10 cellular contexts compared by ENCODE assay signal in genomic region chr2:48328159-48328816, GRCh38. TPM values are rescaled to one million over a fixed set of nuclear protein-coding genes. Genes with fewer than 3 reads are reported as not detected.
DNase-seq lines count a peak whose midpoint lies in the region; ATAC-seq and TF ChIP-seq lines count a peak whose summit lies in the region.
"Had no signal": no experiment of that assay in that cellular context is flagged by ENCODE, and none has a peak within 500 bp of the region (broad histone marks: within the 10 kb centered on the region; RNA-seq: fewer than 3 reads in every experiment).

No MANE protein-coding gene starts in this region.

- 0 out of 2 replicates have a peak overlapping the region, but pooled peaks have one; percentile 46 for H3K27ac ChIP-seq in HUES6 (ENCODE audit: low read depth, low read length)
- no peak overlapping the region for H3K27ac ChIP-seq in uterus
- H3K27ac ChIP-seq: 22Rv1 had no signal

- intact Hi-C loops in uterus (cut with DNase I; ENCODE audit: low total_unique reads), result no loop called here

- peak; percentile 14 for DNase-seq in DMS 273 (lab: John Stamatoyannopoulos, UW; ENCODE audit: unreplicated experiment)
- DNase-seq in DMS 273 treated with DMSO at 0.1 percent for 48 hours (lab: John Stamatoyannopoulos, UW), result no peak
- DNase-seq in natural killer cell treated with Interleukin-12 subunit alpha and Interleukin-12 subunit beta and Interleukin-15 and Interleukin-18, amount 100 ng/mL, for 72 hours (ENCODE audit: low spot score), result no peak
- DNase-seq in uterus, result no peak
- DNase-seq in NK-92 (lab: John Stamatoyannopoulos, UW; ENCODE audit: unreplicated experiment), result no peak
- DNase-seq in NCI-H345 treated with DMSO at 0.1 percent for 48 hours (lab: John Stamatoyannopoulos, UW; ENCODE audit: unreplicated experiment), result no peak
- DNase-seq: NCI-H345 had no signal

- no peak for TF ChIP-seq CTCF in uterus (IDR thresholded peaks at IDR 0.05)

- H3K4me1 Mint-ChIP-seq in natural killer cell treated with Interleukin-12 subunit alpha and Interleukin-12 subunit beta and Interleukin-15 and Interleukin-18, amount 100 ng/mL, for 72 hours (ENCODE audit: low read depth in 2 of 2), result peaks cover 37 to 48% of the 10 kb centered on the region in 2 donors

- H3K27me3 ChIP-seq in HUES6 (ENCODE audit: control insufficient read depth, insufficient read depth, low read length) (no peaks in the 10 kb centered on the region), uterus (no peaks in the 10 kb centered on the region)

- no peaks in the 10 kb centered on the region for H3K36me3 ChIP-seq in HUES6 (ENCODE audit: control insufficient read depth, insufficient read depth, low read length)
- no peaks in the 10 kb centered on the region for H3K36me3 ChIP-seq in uterus

- H3K4me1 ChIP-seq in HUES6 (ENCODE audit: control insufficient read depth, insufficient read depth, low read length) (peaks cover 25% of the 10 kb centered on the region; the same call in 1 of the 2 replicates), uterus (no peaks in the 10 kb centered on the region)

- H3K36me3 Mint-ChIP-seq in natural killer cell treated with Interleukin-12 subunit alpha and Interleukin-12 subunit beta and Interleukin-15 and Interleukin-18, amount 100 ng/mL, for 72 hours, result peaks cover 4% of the 10 kb centered on the region

- H3K4me3 ChIP-seq in HUES6 (ENCODE audit: low read depth, low read length) (no peak overlapping the region), uterus (no peak overlapping the region)

- H3K9ac ChIP-seq in HUES6 (ENCODE audit: low read length), result no peak overlapping the region

- peak; percentile 55 for ATAC-seq in GM21825 (IDR thresholded peaks at IDR 0.05; ENCODE audit: unreplicated experiment)
- peak in 1 of 2 donors; percentile 57 for ATAC-seq in natural killer cell treated with Interleukin-12 subunit alpha and Interleukin-12 subunit beta and Interleukin-15 and Interleukin-18, amount 100 ng/mL, for 72 hours

- TF ChIP-seq POLR2A in uterus (IDR thresholded peaks at IDR 0.05), result no peak

- H3K9me3 Mint-ChIP-seq in natural killer cell treated with Interleukin-12 subunit alpha and Interleukin-12 subunit beta and Interleukin-15 and Interleukin-18, amount 100 ng/mL, for 72 hours, result peaks cover 3% of the 10 kb centered on the region

- H3K9me3 ChIP-seq in HUES6 (ENCODE audit: control insufficient read depth, insufficient read depth, low read depth, low read length) (no peaks in the 10 kb centered on the region), uterus (no peaks in the 10 kb centered on the region)

- H3K27ac Mint-ChIP-seq in natural killer cell treated with Interleukin-12 subunit alpha and Interleukin-12 subunit beta and Interleukin-15 and Interleukin-18, amount 100 ng/mL, for 72 hours, result peak overlapping the region; percentile 13 to 31

- H3K27me3 Mint-ChIP-seq in natural killer cell treated with Interleukin-12 subunit alpha and Interleukin-12 subunit beta and Interleukin-15 and Interleukin-18, amount 100 ng/mL, for 72 hours, result no peaks in the 10 kb centered on the region

- H3K4me3 Mint-ChIP-seq in natural killer cell treated with Interleukin-12 subunit alpha and Interleukin-12 subunit beta and Interleukin-15 and Interleukin-18, amount 100 ng/mL, for 72 hours, result peak overlapping the region; percentile 37

RNA-seq across cellular contexts. Expression of gene FOXN2, which starts 13.8 kb away (rescaled TPM):
- total RNA-seq in natural killer cell treated with Interleukin-12 subunit alpha and Interleukin-12 subunit beta and Interleukin-15 and Interleukin-18, amount 100 ng/mL, for 72 hours, result 10 to 100 TPM; 47.6 to 57.5 TPM
- 10 to 100 TPM; 28.2 to 63.7 (median 33.6) TPM for total RNA-seq in uterus
